ENCODE assay signal across 16 cellular contexts in genomic region chr4:41471672-41472071, GRCh38.
"Had no signal": no experiment of that assay in that cellular context is flagged by ENCODE, and none has a peak within 500 bp of the region (broad histone marks: within the 10 kb centered on the region; RNA-seq: fewer than 3 reads in every experiment).

No MANE protein-coding gene starts in this region.

- H3K4me1 Mint-ChIP-seq: activated B cell treated with CpG ODN at 0.5 μM for 24 hours; activated naive CD8-positive, alpha-beta T cell treated with anti-CD3 and anti-CD28 coated beads for 36 hours; naive thymus-derived CD8-positive, alpha-beta T cell; stimulated activated naive CD8-positive, alpha-beta T cell treated with anti-CD3 and anti-CD28 coated beads, Interleukin-15, amount 100 ng/mL, for 72 hours had no signal

- H3K27me3 Mint-ChIP-seq: activated B cell treated with CpG ODN at 0.5 μM for 24 hours; activated naive CD8-positive, alpha-beta T cell treated with anti-CD3 and anti-CD28 coated beads for 36 hours; stimulated activated naive CD8-positive, alpha-beta T cell treated with anti-CD3 and anti-CD28 coated beads, Interleukin-15, amount 100 ng/mL, for 72 hours had no signal

- DNase-seq: activated B cell treated with CpG ODN at 0.5 μM for 24 hours; activated CD4-positive, alpha-beta T cell treated with anti-CD3 and anti-CD28 coated beads for 48 hours; activated CD8-positive, alpha-beta memory T cell treated with anti-CD3 and anti-CD28 coated beads, Interleukin-2, amount 50 U/mL, for 4 hours; activated CD8-positive, alpha-beta T cell treated with anti-CD3 and anti-CD28 coated beads, Interleukin-2, amount 10 ng/mL, durations not matched to agents 7 days and 5 days; activated gamma-delta T cell; activated naive CD8-positive, alpha-beta T cell treated with anti-CD3 and anti-CD28 coated beads for 36 hours; activated T-cell treated with anti-CD3 and anti-CD28 coated beads, Interleukin-2, amount 50 U/mL, for 72 hours; dermis blood vessel endothelial cell; endodermal cell; islet precursor cell; naive thymus-derived CD8-positive, alpha-beta T cell; right cardiac atrium; small intestine; stimulated activated naive CD8-positive, alpha-beta T cell treated with anti-CD3 and anti-CD28 coated beads, Interleukin-15, amount 100 ng/mL, for 72 hours; T-helper 2 cell had no signal

- H3K4me3 Mint-ChIP-seq: activated B cell treated with CpG ODN at 0.5 μM for 24 hours; activated CD8-positive, alpha-beta T cell treated with anti-CD3 and anti-CD28 coated beads, Interleukin-2, amount 10 ng/mL, durations not matched to agents 7 days and 5 days; activated naive CD8-positive, alpha-beta T cell treated with anti-CD3 and anti-CD28 coated beads for 36 hours; activated T-cell treated with anti-CD3 and anti-CD28 coated beads, Interleukin-2, amount 50 U/mL, for 72 hours; endodermal cell; naive thymus-derived CD8-positive, alpha-beta T cell; stimulated activated naive CD8-positive, alpha-beta T cell treated with anti-CD3 and anti-CD28 coated beads, Interleukin-15, amount 100 ng/mL, for 72 hours had no signal

- ATAC-seq: activated CD8-positive, alpha-beta T cell treated with anti-CD3 and anti-CD28 coated beads, Interleukin-2, amount 10 ng/mL, durations not matched to agents 7 days and 5 days; activated T-cell treated with anti-CD3 and anti-CD28 coated beads, Interleukin-2, amount 50 U/mL, for 72 hours; naive thymus-derived CD8-positive, alpha-beta T cell; right cardiac atrium; stimulated activated naive CD8-positive, alpha-beta T cell treated with anti-CD3 and anti-CD28 coated beads, Interleukin-15, amount 100 ng/mL, for 72 hours had no signal

- H3K27ac Mint-ChIP-seq: activated B cell treated with CpG ODN at 0.5 μM for 24 hours; activated CD8-positive, alpha-beta T cell treated with anti-CD3 and anti-CD28 coated beads, Interleukin-2, amount 10 ng/mL, durations not matched to agents 7 days and 5 days; activated naive CD8-positive, alpha-beta T cell treated with anti-CD3 and anti-CD28 coated beads for 36 hours; activated T-cell treated with anti-CD3 and anti-CD28 coated beads, Interleukin-2, amount 50 U/mL, for 72 hours; endodermal cell; naive thymus-derived CD8-positive, alpha-beta T cell; stimulated activated naive CD8-positive, alpha-beta T cell treated with anti-CD3 and anti-CD28 coated beads, Interleukin-15, amount 100 ng/mL, for 72 hours had no signal

- H3K36me3 Mint-ChIP-seq: activated naive CD8-positive, alpha-beta T cell treated with anti-CD3 and anti-CD28 coated beads for 36 hours; naive thymus-derived CD8-positive, alpha-beta T cell had no signal

- H3K4me3 ChIP-seq: hepatocyte had no signal

- H3K27me3 ChIP-seq: hepatocyte had no signal

- H3K9me3 Mint-ChIP-seq: activated B cell treated with CpG ODN at 0.5 μM for 24 hours; activated naive CD8-positive, alpha-beta T cell treated with anti-CD3 and anti-CD28 coated beads for 36 hours; endodermal cell; stimulated activated naive CD8-positive, alpha-beta T cell treated with anti-CD3 and anti-CD28 coated beads, Interleukin-15, amount 100 ng/mL, for 72 hours had no signal

- H3K27ac ChIP-seq: hepatocyte had no signal
